In the genomic region with DNA sequence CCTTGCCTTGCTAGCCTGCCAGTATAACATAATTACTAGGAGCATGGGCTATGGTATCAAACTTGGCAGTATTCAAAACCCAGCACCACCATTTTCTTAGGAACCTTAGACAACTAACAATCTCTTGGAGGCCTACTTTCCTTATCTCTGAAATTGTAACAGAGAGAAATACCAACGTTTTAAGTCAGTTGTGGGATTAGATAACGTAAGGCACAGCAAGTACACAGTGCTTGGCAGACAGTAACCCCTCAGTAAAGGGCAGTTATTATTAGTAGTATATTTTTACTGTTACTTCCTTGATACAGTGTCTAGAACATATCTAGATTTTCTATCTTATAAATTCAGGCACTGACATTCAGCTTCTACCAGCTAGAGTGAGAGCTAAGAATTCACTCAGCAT, we compare ENCODE assay signal across 19 cellular contexts.
DNase-seq lines count a peak whose midpoint lies in the region; ATAC-seq and TF ChIP-seq lines count a peak whose summit lies in the region.
"Had no signal": no experiment of that assay in that cellular context is flagged by ENCODE, and none has a peak within 500 bp of the region (broad histone marks: within the 10 kb centered on the region; RNA-seq: fewer than 3 reads in every experiment).

No MANE protein-coding gene starts in this region.

- intact Hi-C loops in left ventricle myocardium superior (cut with micrococcal nuclease): no loop called here
- intact Hi-C loops in left ventricle myocardium inferior (cut with micrococcal nuclease): no loop called here

- TF ChIP-seq CTCF in left ventricle myocardium inferior (IDR thresholded peaks at IDR 0.05; ENCODE audit: borderline replicate concordance): no peak
- no peak for TF ChIP-seq CTCF in fibroblast of the aortic adventitia (IDR thresholded peaks at IDR 0.05; ENCODE audit: insufficient read depth, low read length)

- peaks cover 17% of the 10 kb centered on the region for H3K4me1 ChIP-seq in left ventricle myocardium inferior
- H3K4me1 ChIP-seq: BLaER1 had no signal

- H3K36me3 ChIP-seq in left ventricle myocardium inferior: no peaks in the 10 kb centered on the region
- H3K36me3 ChIP-seq: BLaER1, HAP-1 had no signal

- no peak overlapping the region for H3K4me3 ChIP-seq in left ventricle myocardium inferior
- H3K4me3 ChIP-seq in fibroblast of the aortic adventitia (ENCODE audit: low read depth, low read length): no peak overlapping the region
- H3K4me3 ChIP-seq: BLaER1, HAP-1 had no signal

- DNase-seq in left ventricle myocardium superior: no peak
- DNase-seq in left ventricle myocardium inferior: no peak
- peak; percentile 61 for DNase-seq in fibroblast of the aortic adventitia (ENCODE audit: low read depth)
- peak; percentile 30 for DNase-seq in iris pigment epithelial cell (ENCODE audit: low read depth)
- no peak for DNase-seq in HT-29 (ENCODE audit: low spot score)
- no peak for DNase-seq in DMS79 treated with DMSO at 0.1 percent for 48 hours (lab: John Stamatoyannopoulos, UW)
- no peak for DNase-seq in NCI-H2171 (lab: John Stamatoyannopoulos, UW)
- DNase-seq: CD4-positive, alpha-beta T cell; CD8-positive, alpha-beta memory T cell; DMS 273 treated with DMSO at 0.1 percent for 48 hours; DMS79; GF-D8; GOT3; HFFc6 had no signal

- peak; percentile 32 for ATAC-seq in left ventricle myocardium superior
- ATAC-seq in GM21526 (IDR thresholded peaks at IDR 0.05; ENCODE audit: low FRiP score, unreplicated experiment): no peak

- no peaks in the 10 kb centered on the region for H3K9me3 ChIP-seq in left ventricle myocardium inferior (replicated peaks)
- H3K9me3 ChIP-seq: BLaER1, HAP-1 had no signal

- H3K27ac ChIP-seq in left ventricle myocardium inferior (replicated peaks): no peak overlapping the region
- H3K27ac ChIP-seq: 22Rv1, BLaER1, C4-2B had no signal

- no peaks in the 10 kb centered on the region for H3K27me3 ChIP-seq in left ventricle myocardium inferior (ENCODE audit: low read depth)
- H3K27me3 ChIP-seq: BLaER1 had no signal

Comparison
In these comparisons a context has a peak if more than half of its experiments do, and no peak if none do; other contexts are left out.
1. DNase-seq: peak in fibroblast of the aortic adventitia (single experiment) and iris pigment epithelial cell (single experiment); none in left ventricle myocardium superior (single experiment), left ventricle myocardium inferior (single experiment), HT-29 (single experiment), DMS79 treated with DMSO at 0.1 percent for 48 hours (single experiment) and NCI-H2171 (single experiment).